In genomic region chr2:216215991-216216390, GRCh38 we compare ENCODE assay signal across 8 cellular contexts.
A peak's percentile ranks its signal among the peaks of the same experiment; 100 is the strongest.
DNase-seq lines count a peak whose midpoint lies in the region; ATAC-seq and TF ChIP-seq lines count a peak whose summit lies in the region.

No MANE protein-coding gene starts in this region.

- DNase-seq in NCI-H748 (lab: John Stamatoyannopoulos, UW; ENCODE audit: unreplicated experiment) (peak; percentile 16), NCI-H748 treated with DMSO at 0.1 percent for 48 hours (lab: John Stamatoyannopoulos, UW) (no peak), NCI-H1694 (lab: John Stamatoyannopoulos, UW) (peak; percentile 26), cardiac fibroblast (ENCODE audit: low read depth in 2 of 2) (peak; percentile 23 to 39), renal cortical epithelial cell (ENCODE audit: low read depth) (peak; percentile 33)

- peak; percentile 31 for TF ChIP-seq CTCF in cardiac fibroblast (IDR thresholded peaks at IDR 0.05; ENCODE audit: low read depth, low read length)

- ATAC-seq in HG02884 (IDR thresholded peaks at IDR 0.05; ENCODE audit: unreplicated experiment), result no peak
- ATAC-seq in GM19023 (IDR thresholded peaks at IDR 0.05; ENCODE audit: unreplicated experiment), result no peak
- ATAC-seq in HG03457 (IDR thresholded peaks at IDR 0.05; ENCODE audit: unreplicated experiment), result no peak

- H3K4me3 ChIP-seq in cardiac fibroblast (replicated peaks in 1 of 2; ENCODE audit: low read depth in 2 of 2, low read length in 2 of 2), result no peak overlapping the region
